ENCODE assay signal across 8 cellular contexts in genomic region chr12:48973992-48974673, GRCh38. TPM values are rescaled to one million over a fixed set of nuclear protein-coding genes. Genes with fewer than 3 reads are reported as not detected.
A peak's percentile ranks its signal among the peaks of the same experiment; 100 is the strongest.
DNase-seq lines count a peak whose midpoint lies in the region; ATAC-seq and TF ChIP-seq lines count a peak whose summit lies in the region.

No MANE protein-coding gene starts in this region.

- no peaks in the 10 kb centered on the region for H3K79me2 ChIP-seq in KMS-11 (ENCODE audit: insufficient read depth, low read depth)

- H3K9ac ChIP-seq in KMS-11, result no peak overlapping the region
- no peak overlapping the region for H3K9ac ChIP-seq in colonic mucosa (ENCODE audit: low read depth in 2 of 2, low read length in 2 of 2)

- no peak overlapping the region for H3K4me2 ChIP-seq in KMS-11

- H3K27ac ChIP-seq in KMS-11 (no peak overlapping the region), colonic mucosa (no peak overlapping the region), lung (ENCODE audit: low read depth in 1 of 2, low read length in 1 of 2) (no peak overlapping the region)

- H3K4me3 ChIP-seq in AG09309 (ENCODE audit: control insufficient read depth, low read depth, low read length) (no peak overlapping the region), KMS-11 (IDR thresholded peaks at IDR 0.05; ENCODE audit: insufficient read depth, low read depth, low read length) (no peak overlapping the region), colonic mucosa (no peak overlapping the region), lung (no peak overlapping the region)

- DNase-seq in AG09309 (ENCODE audit: low read depth) (no peak), colonic mucosa (peak; percentile 62), lung (ENCODE audit: low spot score) (no peak), germinal center (ENCODE audit: low spot score) (no peak), NCI-H446 treated with DMSO at 0.1 percent for 48 hours (lab: John Stamatoyannopoulos, UW) (no peak)

- H3K36me3 ChIP-seq in KMS-11 (ENCODE audit: insufficient read depth) (no peaks in the 10 kb centered on the region), colonic mucosa (no peaks in the 10 kb centered on the region), lung (ENCODE audit: control insufficient read depth in 2 of 2, insufficient read depth in 2 of 2, low read length in 2 of 2) (no peaks in the 10 kb centered on the region)

- peak; percentile 53 for TF ChIP-seq CTCF in AG09309 (IDR thresholded peaks at IDR 0.05; ENCODE audit: control insufficient read depth, insufficient read depth, low read depth, low read length, missing control alignments)
- peak; percentile 44 for TF ChIP-seq CTCF in KMS-11 (conservative IDR thresholded peaks at IDR 0.05; ENCODE audit: low read depth, low read length)
- TF ChIP-seq CTCF in colonic mucosa (IDR thresholded peaks at IDR 0.05), result peak; percentile 61
- TF ChIP-seq CTCF in lung (IDR thresholded peaks at IDR 0.05; ENCODE audit: control extremely low read depth, extremely low read depth), result peak; percentile 22

- H3K9me3 ChIP-seq in colonic mucosa, result no peaks in the 10 kb centered on the region
- peaks cover 0 to 4% of the 10 kb centered on the region in 2 donors for H3K9me3 ChIP-seq in lung (ENCODE audit: control insufficient read depth in 2 of 2, insufficient read depth in 1 of 2, low read length in 1 of 2)

- H3K27me3 ChIP-seq in KMS-11 (ENCODE audit: insufficient read depth, low read depth), result peaks cover 15% of the 10 kb centered on the region
- H3K27me3 ChIP-seq in colonic mucosa, result peaks cover 70% of the 10 kb centered on the region
- H3K27me3 ChIP-seq in lung (ENCODE audit: control insufficient read depth, insufficient read depth), result no peaks in the 10 kb centered on the region

- 18 to 23% methylated on average over 16 to 17 of the region's 17 CpGs for WGBS in lung, 2 donors

- intact Hi-C loops in colonic mucosa (cut with DNase I), result no loop called here

- H3K4me1 ChIP-seq in KMS-11 (ENCODE audit: low read depth, poor library complexity, severe bottlenecking) (peaks cover 45% of the 10 kb centered on the region), colonic mucosa (peaks cover 29% of the 10 kb centered on the region), lung (ENCODE audit: control insufficient read depth in 2 of 2, insufficient read depth in 2 of 2, low read length in 2 of 2) (peaks cover 1 to 18% of the 10 kb centered on the region in 2 donors)

- no peaks in the 10 kb centered on the region for H4K20me1 ChIP-seq in KMS-11 (ENCODE audit: insufficient read depth)

- no peak overlapping the region for H2AFZ ChIP-seq in KMS-11 (ENCODE audit: low read depth)

- no peak for ATAC-seq in lung (ENCODE audit: insufficient read depth, low FRiP score)
- ATAC-seq in HG02571 (IDR thresholded peaks at IDR 0.05; ENCODE audit: unreplicated experiment), result no peak
- no peak for ATAC-seq in HG02798 (IDR thresholded peaks at IDR 0.05; ENCODE audit: poor library complexity, unreplicated experiment)

RNA-seq across cellular contexts. Expression of gene WNT10B, which starts 2.6 kb away (rescaled TPM):
- total RNA-seq in colonic mucosa, result under 1 TPM; 0.24 to 0.47 TPM
- under 1 TPM in 1 of 2 donors, not detected in 1; 0.43 TPM for total RNA-seq in lung
- under 1 TPM; 0.24 to 0.35 TPM for polyA plus RNA-seq in lung

RNA-seq across cellular contexts. Expression of gene WNT1, which starts 4.0 kb away (rescaled TPM):
- total RNA-seq in colonic mucosa (not detected), lung (under 1 TPM; 0.15 to 0.20 TPM)
- polyA plus RNA-seq in lung, result under 1 TPM in 1 of 2 donors, not detected in 1; 0.09 TPM

RNA-seq across cellular contexts. Expression of gene ARF3, which starts 16.8 kb away (rescaled TPM):
- total RNA-seq in colonic mucosa (100 to 1,000 TPM; 255 to 261 TPM), lung (100 to 1,000 TPM in 1 of 2 donors, 10 to 100 TPM in 1; 37.9 to 194 TPM)
- 100 to 1,000 TPM; 104 to 118 TPM for polyA plus RNA-seq in lung

RNA-seq across cellular contexts. Expression of gene DDN, which starts 25.0 kb away (rescaled TPM):
- total RNA-seq in colonic mucosa, result under 1 TPM; 0.17 to 0.21 TPM
- total RNA-seq in lung, result under 1 TPM; 0.11 to 0.12 TPM
- polyA plus RNA-seq in lung, result under 1 TPM; 0.04 to 0.07 TPM

RNA-seq across cellular contexts. Expression of gene PRKAG1, which starts 44.4 kb away (rescaled TPM):
- total RNA-seq in colonic mucosa (10 to 100 TPM; 49.5 to 54.8 TPM), lung (10 to 100 TPM; 33.1 to 53.6 TPM)
- 10 to 100 TPM; 45.7 to 54.5 TPM for polyA plus RNA-seq in lung
